1 cellular context compared by ENCODE assay signal in genomic region chr1:32717503-32717902, GRCh38.
TF ChIP-seq lines count a peak whose summit lies in the region.

No MANE protein-coding gene starts in this region.

TF ChIP-seq in H1, 55 proteins besides CTCF, POLR2A, EP300 and RAD21:
- no peak for TF ChIP-seq CBX5 (IDR thresholded peaks at IDR 0.05; ENCODE audit: low read depth, low read length)
